In the genomic region with DNA sequence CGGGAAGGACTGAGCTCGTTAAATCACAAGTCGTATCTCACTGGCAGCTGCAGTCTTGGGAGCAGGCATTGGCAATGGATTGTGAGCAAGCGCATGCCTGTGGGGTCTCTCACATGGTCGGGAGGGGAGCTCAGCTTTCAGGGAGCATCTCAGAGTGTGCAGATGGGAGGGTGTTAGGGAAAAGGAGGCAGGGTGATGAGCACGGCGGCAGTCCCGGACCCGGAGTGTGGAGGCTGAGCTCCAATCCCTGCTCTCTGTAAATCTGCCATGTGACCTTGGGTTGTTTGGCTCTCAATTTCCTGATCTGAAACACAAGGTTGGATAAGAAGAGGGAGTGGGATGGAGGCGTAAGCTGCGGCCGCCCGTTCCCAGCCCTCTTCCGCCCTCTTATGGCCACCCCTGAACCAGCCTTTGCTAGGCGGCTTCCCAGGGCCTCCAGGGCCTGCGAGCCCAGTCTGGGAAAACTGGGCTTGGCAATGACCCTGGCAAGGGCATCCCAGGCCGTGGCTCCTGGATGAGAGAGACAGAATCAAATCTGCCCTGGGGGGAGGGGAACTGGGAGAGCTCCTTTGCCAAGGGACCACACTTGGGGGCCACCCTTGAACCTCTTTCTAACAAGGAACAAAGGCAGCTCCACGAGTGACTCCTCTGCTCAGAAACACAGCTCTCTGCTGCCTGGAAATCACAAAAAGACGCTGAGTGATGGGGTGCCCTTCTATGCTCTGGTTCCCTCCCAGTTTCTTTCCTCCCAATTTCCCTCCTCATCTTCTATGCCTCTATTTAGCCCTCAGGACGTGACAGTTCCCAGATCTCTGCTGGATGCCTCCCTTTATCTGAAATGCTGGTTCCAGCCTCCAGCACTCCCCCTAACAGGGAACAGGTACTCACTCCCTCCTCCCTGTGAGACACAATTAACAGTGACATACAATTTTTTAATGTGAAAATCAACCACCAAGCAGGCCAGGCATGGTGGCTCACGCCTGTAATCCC, we compare ENCODE assay signal across 1 cellular context.
A peak's percentile ranks its signal among the peaks of the same experiment; 100 is the strongest.
TF ChIP-seq lines count a peak whose summit lies in the region.

No MANE protein-coding gene starts in this region.

TF ChIP-seq in H1, 55 proteins besides CTCF, POLR2A, EP300 and RAD21:
- TF ChIP-seq, protein P1, sequence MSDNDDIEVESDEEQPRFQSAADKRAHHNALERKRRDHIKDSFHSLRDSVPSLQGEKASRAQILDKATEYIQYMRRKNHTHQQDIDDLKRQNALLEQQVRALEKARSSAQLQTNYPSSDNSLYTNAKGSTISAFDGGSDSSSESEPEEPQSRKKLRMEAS (IDR thresholded peaks at IDR 0.05), result peak; percentile 90
- TF ChIP-seq SIN3A (conservative IDR thresholded peaks at IDR 0.05 in 1 of 2, IDR thresholded peaks at IDR 0.05 in 1 of 2; ENCODE audit: low read depth in 1 of 2, low read length in 2 of 2) (0 out of 4 replicates have a peak, but pooled peaks of 1 of the 2 experiments have one; percentile 21), CREB1 (IDR thresholded peaks at IDR 0.05) (0 out of 2 replicates have a peak, but pooled peaks have one; percentile 31), KDM5A (IDR thresholded peaks at IDR 0.05; ENCODE audit: low read length) (no peak), JUND (IDR thresholded peaks at IDR 0.05; ENCODE audit: low read length) (no peak), FOSL1 (IDR thresholded peaks at IDR 0.05; ENCODE audit: insufficient read depth, low read depth, low read length) (no peak), YY1 (IDR thresholded peaks at IDR 0.05; ENCODE audit: low read depth, low read length) (0 out of 2 replicates have a peak, but pooled peaks have one; percentile 67), TBP (IDR thresholded peaks at IDR 0.05; ENCODE audit: low read depth, low read length) (0 out of 2 replicates have a peak, but pooled peaks have one; percentile 36), KDM4A (IDR thresholded peaks at IDR 0.05; ENCODE audit: low read depth, low read length, severe bottlenecking) (peak; percentile 67)
- TF ChIP-seq, protein P2, sequence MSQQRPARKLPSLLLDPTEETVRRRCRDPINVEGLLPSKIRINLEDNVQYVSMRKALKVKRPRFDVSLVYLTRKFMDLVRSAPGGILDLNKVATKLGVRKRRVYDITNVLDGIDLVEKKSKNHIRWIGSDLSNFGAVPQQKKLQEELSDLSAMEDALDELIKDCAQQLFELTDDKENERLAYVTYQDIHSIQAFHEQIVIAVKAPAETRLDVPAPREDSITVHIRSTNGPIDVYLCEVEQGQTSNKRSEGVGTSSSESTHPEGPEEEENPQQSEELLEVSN (IDR thresholded peaks at IDR 0.05), result peak; percentile 91
- TF ChIP-seq, protein P3, sequence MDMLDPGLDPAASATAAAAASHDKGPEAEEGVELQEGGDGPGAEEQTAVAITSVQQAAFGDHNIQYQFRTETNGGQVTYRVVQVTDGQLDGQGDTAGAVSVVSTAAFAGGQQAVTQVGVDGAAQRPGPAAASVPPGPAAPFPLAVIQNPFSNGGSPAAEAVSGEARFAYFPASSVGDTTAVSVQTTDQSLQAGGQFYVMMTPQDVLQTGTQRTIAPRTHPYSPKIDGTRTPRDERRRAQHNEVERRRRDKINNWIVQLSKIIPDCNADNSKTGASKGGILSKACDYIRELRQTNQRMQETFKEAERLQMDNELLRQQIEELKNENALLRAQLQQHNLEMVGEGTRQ (IDR thresholded peaks at IDR 0.05; ENCODE audit: low read length), result peak; percentile 67
